Comparison of ENCODE assay signal across 30 cellular contexts in the genomic region with DNA sequence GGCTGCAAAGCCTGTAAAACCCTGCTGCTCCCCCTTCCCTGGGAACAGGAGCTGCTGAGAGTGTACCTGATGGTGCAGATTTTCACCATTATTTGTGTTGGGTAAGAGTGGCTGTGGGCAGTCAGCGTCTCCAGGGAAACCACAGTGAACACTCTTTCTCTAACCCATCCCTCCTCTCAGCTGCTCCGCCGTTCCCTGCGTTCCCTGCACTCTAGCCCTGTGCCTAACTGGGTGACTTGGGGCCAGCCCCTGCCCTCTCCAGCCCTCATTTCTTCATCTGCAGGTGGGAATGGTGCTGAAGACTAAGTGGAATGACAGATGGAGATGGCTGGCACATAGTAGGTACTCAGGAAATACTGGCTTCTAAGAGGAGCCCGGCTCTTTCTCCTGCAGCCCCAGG.
"Had no signal": no experiment of that assay in that cellular context is flagged by ENCODE, and none has a peak within 500 bp of the region (broad histone marks: within the 10 kb centered on the region; RNA-seq: fewer than 3 reads in every experiment).

No MANE protein-coding gene starts in this region.

- H3K4me1 ChIP-seq: ascending aorta, body of pancreas had no signal

- H3K4me1 Mint-ChIP-seq: activated CD4-positive, alpha-beta T cell treated with anti-CD3 and anti-CD28 coated beads, Interleukin-2, amount 10 ng/mL, durations not matched to agents 7 days and 5 days; activated naive CD8-positive, alpha-beta T cell treated with anti-CD3 and anti-CD28 coated beads, Interleukin-2, amount 50 U/mL, for 24 hours; central memory CD8-positive, alpha-beta T cell had no signal

- H3K9me3 ChIP-seq: ascending aorta, body of pancreas, SJCRH30, SK-N-SH had no signal

- H3K36me3 ChIP-seq: ascending aorta, SJCRH30 had no signal

- H3K27ac Mint-ChIP-seq: activated CD4-positive, alpha-beta memory T cell treated with anti-CD3 and anti-CD28 coated beads for 36 hours; activated CD4-positive, alpha-beta T cell treated with anti-CD3 and anti-CD28 coated beads, Interleukin-2, amount 10 ng/mL, durations not matched to agents 7 days and 5 days; activated naive CD4-positive, alpha-beta T cell treated with anti-CD3 and anti-CD28 coated beads, Interleukin-2, amount 50 U/mL, for 72 hours; activated naive CD8-positive, alpha-beta T cell treated with anti-CD3 and anti-CD28 coated beads, Interleukin-2, amount 50 U/mL, for 24 hours had no signal

- H3K9ac ChIP-seq: SK-N-SH had no signal

- H3K4me3 Mint-ChIP-seq: activated CD4-positive, alpha-beta memory T cell treated with anti-CD3 and anti-CD28 coated beads for 36 hours; activated CD4-positive, alpha-beta T cell treated with anti-CD3 and anti-CD28 coated beads, Interleukin-2, amount 10 ng/mL, durations not matched to agents 7 days and 5 days; activated naive CD8-positive, alpha-beta T cell treated with anti-CD3 and anti-CD28 coated beads, Interleukin-2, amount 50 U/mL, for 24 hours; activated T-cell treated with anti-CD3 and anti-CD28 coated beads, Interleukin-2, amount 50 U/mL, for 4 hours; central memory CD8-positive, alpha-beta T cell had no signal

- H3K9me3 Mint-ChIP-seq: activated CD4-positive, alpha-beta memory T cell treated with anti-CD3 and anti-CD28 coated beads for 36 hours; activated CD4-positive, alpha-beta T cell treated with anti-CD3 and anti-CD28 coated beads, Interleukin-2, amount 10 ng/mL, durations not matched to agents 7 days and 5 days; activated naive CD4-positive, alpha-beta T cell treated with anti-CD3 and anti-CD28 coated beads, Interleukin-2, amount 50 U/mL, for 72 hours; activated naive CD8-positive, alpha-beta T cell treated with anti-CD3 and anti-CD28 coated beads, Interleukin-2, amount 50 U/mL, for 24 hours; activated T-cell treated with anti-CD3 and anti-CD28 coated beads, Interleukin-2, amount 50 U/mL, for 4 hours; central memory CD8-positive, alpha-beta T cell had no signal

- ATAC-seq: activated naive CD4-positive, alpha-beta T cell treated with anti-CD3 and anti-CD28 coated beads, Interleukin-2, amount 50 U/mL, for 72 hours; activated naive CD8-positive, alpha-beta T cell treated with anti-CD3 and anti-CD28 coated beads, Interleukin-2, amount 50 U/mL, for 24 hours; activated T-cell treated with anti-CD3 and anti-CD28 coated beads, Interleukin-2, amount 50 U/mL, for 4 hours; body of pancreas; Panc1; Right ventricle myocardium inferior had no signal

- H3K4me3 ChIP-seq: ascending aorta, body of pancreas, SJCRH30 had no signal

- H3K27me3 Mint-ChIP-seq: activated CD4-positive, alpha-beta T cell treated with anti-CD3 and anti-CD28 coated beads, Interleukin-2, amount 10 ng/mL, durations not matched to agents 7 days and 5 days had no signal

- DNase-seq: activated CD4-positive, alpha-beta memory T cell treated with anti-CD3 and anti-CD28 coated beads for 36 hours; activated CD4-positive, alpha-beta T cell treated with anti-CD3 and anti-CD28 coated beads, Interleukin-2, amount 10 ng/mL, durations not matched to agents 7 days and 5 days; activated CD4-positive, CD25-positive, alpha-beta regulatory T cell; activated CD8-positive, alpha-beta memory T cell treated with anti-CD3 and anti-CD28 coated beads for 24 hours; activated effector memory CD4-positive, alpha-beta T cell treated with anti-CD3 and anti-CD28 coated beads, Interleukin-2, amount 50 U/mL, for 16 hours; activated naive CD4-positive, alpha-beta T cell treated with Interleukin-2 at 50 U/mL for 16 hours; activated naive CD8-positive, alpha-beta T cell treated with anti-CD3 and anti-CD28 coated beads, Interleukin-2, amount 50 U/mL, for 24 hours; activated T-cell treated with anti-CD3 and anti-CD28 coated beads, Interleukin-2, amount 50 U/mL, for 4 hours; amniotic stem cell; body of pancreas; Karpas-422; MM.1S; NCI-H1105; NCI-H1436 treated with DMSO at 0.1 percent for 48 hours; NCI-H187; NCI-H2081; NCI-H510A treated with DMSO at 0.1 percent for 48 hours; NCI-H774; NK-92 treated with Interleukin-12 subunit alpha and Interleukin-12 subunit beta, amount 100 ng/mL, for 24 hours; OCI-M1; RPMI8226; SJCRH30; SK-N-SH; T-helper 1 cell had no signal

- H3K27ac ChIP-seq: ascending aorta, body of pancreas, SJCRH30, VCaP had no signal

- H3K4me2 ChIP-seq: SK-N-SH had no signal

- H3K27me3 ChIP-seq: ascending aorta, body of pancreas, SJCRH30 had no signal
